ENCODE assay signal across 1 cellular context in genomic region chr6:31366693-31367470, GRCh38.
A peak's percentile ranks its signal among the peaks of the same experiment; 100 is the strongest.
TF ChIP-seq lines count a peak whose summit lies in the region.

No MANE protein-coding gene starts in this region.

TF ChIP-seq in HepG2, 621 proteins besides CTCF, POLR2A, EP300 and RAD21 (continued from another document and continues in another):
- no peak for TF ChIP-seq AHDC1 (CRISPR knock-in tag; IDR thresholded peaks at IDR 0.05; ENCODE audit: borderline replicate concordance)
- peak; percentile 27; the same call in 1 of the 2 replicates for TF ChIP-seq ZSCAN9 (CRISPR knock-in tag; IDR thresholded peaks at IDR 0.05; ENCODE audit: borderline replicate concordance)
- no peak for TF ChIP-seq ZNF546 (CRISPR knock-in tag; conservative IDR thresholded peaks at IDR 0.05)
- no peak for TF ChIP-seq HMGA1 (CRISPR knock-in tag; conservative IDR thresholded peaks at IDR 0.05)
- TF ChIP-seq TFDP2 (CRISPR knock-in tag; IDR thresholded peaks at IDR 0.05) = peak; percentile 36; the same call in 1 of the 2 replicates
- TF ChIP-seq ARID4A (CRISPR knock-in tag; IDR thresholded peaks at IDR 0.05; ENCODE audit: borderline replicate concordance) = peak; percentile 37; the same call in 1 of the 2 replicates
- no peak for TF ChIP-seq NCOR1 (IDR thresholded peaks at IDR 0.05; ENCODE audit: borderline replicate concordance, low read length)
- TF ChIP-seq ZNF331 (CRISPR knock-in tag; IDR thresholded peaks at IDR 0.05) = peak; percentile 82
- peak; percentile 59; the same call in 1 of the 2 replicates for TF ChIP-seq UBTF (CRISPR knock-in tag; IDR thresholded peaks at IDR 0.05)
- TF ChIP-seq SIN3B (IDR thresholded peaks at IDR 0.05; ENCODE audit: low read length) = no peak
- peak; percentile 84 for TF ChIP-seq RNF2 (conservative IDR thresholded peaks at IDR 0.05; ENCODE audit: low read depth)
- no peak for TF ChIP-seq GFI1 (CRISPR knock-in tag; IDR thresholded peaks at IDR 0.05; ENCODE audit: borderline replicate concordance)
- TF ChIP-seq ZNF574 (CRISPR knock-in tag; IDR thresholded peaks at IDR 0.05) = peak; percentile 23; the same call in 1 of the 2 replicates
- 0 out of 2 replicates have a peak, but pooled peaks have one; percentile 28 for TF ChIP-seq CBFB (CRISPR knock-in tag; IDR thresholded peaks at IDR 0.05)
- TF ChIP-seq ZNF550 (CRISPR knock-in tag; IDR thresholded peaks at IDR 0.05; ENCODE audit: borderline replicate concordance) = 0 out of 2 replicates have a peak, but pooled peaks have one; percentile 46
- no peak for TF ChIP-seq BCLAF1 (IDR thresholded peaks at IDR 0.05)
- peak; percentile 79 for TF ChIP-seq SALL1 (CRISPR knock-in tag; IDR thresholded peaks at IDR 0.05)
- peak; percentile 59; the same call in 1 of the 2 replicates for TF ChIP-seq ZNF792 (CRISPR knock-in tag; IDR thresholded peaks at IDR 0.05)
- no peak; the same call in 1 of the 2 replicates for TF ChIP-seq ZBTB38 (CRISPR knock-in tag; IDR thresholded peaks at IDR 0.05)
- TF ChIP-seq KDM1A (CRISPR knock-in tag; IDR thresholded peaks at IDR 0.05) = peak; percentile 34; the same call in 1 of the 2 replicates
- TF ChIP-seq HMG20B (CRISPR knock-in tag; conservative IDR thresholded peaks at IDR 0.05) = 0 out of 2 replicates have a peak, but pooled peaks have one; percentile 52
- TF ChIP-seq TARDBP (CRISPR knock-in tag; IDR thresholded peaks at IDR 0.05) = no peak
- TF ChIP-seq CBX5 (CRISPR knock-in tag; IDR thresholded peaks at IDR 0.05; ENCODE audit: borderline replicate concordance) = peak; percentile 79; the same call in 1 of the 2 replicates
- TF ChIP-seq MEF2D (CRISPR knock-in tag; IDR thresholded peaks at IDR 0.05) = peak; percentile 35; the same call in 1 of the 2 replicates
- TF ChIP-seq POLR2G (IDR thresholded peaks at IDR 0.05; ENCODE audit: low read depth, low read length) = no peak
- 0 out of 2 replicates have a peak, but pooled peaks have one; percentile 29 for TF ChIP-seq CCDC6 (CRISPR knock-in tag; IDR thresholded peaks at IDR 0.05)
- TF ChIP-seq ZBTB46 (CRISPR knock-in tag; IDR thresholded peaks at IDR 0.05; ENCODE audit: borderline replicate concordance) = no peak
- TF ChIP-seq NR2F6 (IDR thresholded peaks at IDR 0.05) = no peak
- TF ChIP-seq NR2F6 (CRISPR knock-in tag; IDR thresholded peaks at IDR 0.05) = peak; percentile 20; the same call in 1 of the 2 replicates
- peak; percentile 45; the same call in 1 of the 2 replicates for TF ChIP-seq THAP9 (CRISPR knock-in tag; IDR thresholded peaks at IDR 0.05; ENCODE audit: borderline replicate concordance)
